1 cellular context compared by ENCODE assay signal in the genomic region with DNA sequence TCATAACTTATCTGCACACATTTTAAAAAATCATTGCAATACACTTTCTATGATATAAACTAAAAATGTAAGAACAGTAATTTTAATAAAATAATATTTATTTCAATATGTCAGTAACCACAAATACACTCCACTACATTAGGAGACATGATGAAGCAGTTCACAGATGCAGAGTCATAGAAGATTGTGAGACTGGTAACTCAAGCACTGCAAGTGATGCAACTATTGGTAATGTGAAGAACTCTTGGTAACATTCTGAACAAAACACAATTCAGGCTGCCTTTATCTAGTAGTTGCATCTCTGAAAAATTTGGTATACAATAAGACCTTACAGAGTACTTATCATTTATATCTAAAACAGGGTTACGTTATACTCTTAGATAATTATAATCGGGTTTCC.
TF ChIP-seq lines count a peak whose summit lies in the region.

No MANE protein-coding gene starts in this region.

TF ChIP-seq in K562, 482 proteins besides CTCF, POLR2A, EP300 and RAD21 (continued from another document):
- TF ChIP-seq, protein P1, sequence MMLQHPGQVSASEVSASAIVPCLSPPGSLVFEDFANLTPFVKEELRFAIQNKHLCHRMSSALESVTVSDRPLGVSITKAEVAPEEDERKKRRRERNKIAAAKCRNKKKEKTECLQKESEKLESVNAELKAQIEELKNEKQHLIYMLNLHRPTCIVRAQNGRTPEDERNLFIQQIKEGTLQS (IDR thresholded peaks at IDR 0.05): peak; percentile 79
- TF ChIP-seq, protein P1 (CRISPR knock-in tag; conservative IDR thresholded peaks at IDR 0.05): no peak
- no peak for TF ChIP-seq SMARCA5 (IDR thresholded peaks at IDR 0.05)
- TF ChIP-seq CEBPG (CRISPR knock-in tag; IDR thresholded peaks at IDR 0.05): no peak
- peak; percentile 71 to 90 for TF ChIP-seq CEBPG (tag; conservative IDR thresholded peaks at IDR 0.05 in 1 of 2, IDR thresholded peaks at IDR 0.05 in 1 of 2)
- TF ChIP-seq EGR1 (conservative IDR thresholded peaks at IDR 0.05): no peak
- peak; percentile 33; the same call in 1 of the 2 replicates for TF ChIP-seq SOX6 (IDR thresholded peaks at IDR 0.05)
- 0 out of 2 replicates have a peak, but pooled peaks have one; percentile 15 for TF ChIP-seq GABPA (tag; conservative IDR thresholded peaks at IDR 0.05; ENCODE audit: low read depth)
- TF ChIP-seq ATF7 (IDR thresholded peaks at IDR 0.05): peak; percentile 28; the same call in 1 of the 2 replicates
- no peak for TF ChIP-seq CREM (IDR thresholded peaks at IDR 0.05; ENCODE audit: low read depth)
- TF ChIP-seq FOXJ2 (tag; IDR thresholded peaks at IDR 0.05): 0 out of 2 replicates have a peak, but pooled peaks have one; percentile 38
- no peak for TF ChIP-seq TBL1XR1 (IDR thresholded peaks at IDR 0.05; ENCODE audit: low read length in 2 of 2)
- TF ChIP-seq, protein P2, sequence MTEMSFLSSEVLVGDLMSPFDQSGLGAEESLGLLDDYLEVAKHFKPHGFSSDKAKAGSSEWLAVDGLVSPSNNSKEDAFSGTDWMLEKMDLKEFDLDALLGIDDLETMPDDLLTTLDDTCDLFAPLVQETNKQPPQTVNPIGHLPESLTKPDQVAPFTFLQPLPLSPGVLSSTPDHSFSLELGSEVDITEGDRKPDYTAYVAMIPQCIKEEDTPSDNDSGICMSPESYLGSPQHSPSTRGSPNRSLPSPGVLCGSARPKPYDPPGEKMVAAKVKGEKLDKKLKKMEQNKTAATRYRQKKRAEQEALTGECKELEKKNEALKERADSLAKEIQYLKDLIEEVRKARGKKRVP (CRISPR knock-in tag; IDR thresholded peaks at IDR 0.05): peak; percentile 95
- TF ChIP-seq BACH1 (tag; IDR thresholded peaks at IDR 0.05): peak; percentile 79; the same call in 1 of the 2 replicates
- TF ChIP-seq, protein P3, sequence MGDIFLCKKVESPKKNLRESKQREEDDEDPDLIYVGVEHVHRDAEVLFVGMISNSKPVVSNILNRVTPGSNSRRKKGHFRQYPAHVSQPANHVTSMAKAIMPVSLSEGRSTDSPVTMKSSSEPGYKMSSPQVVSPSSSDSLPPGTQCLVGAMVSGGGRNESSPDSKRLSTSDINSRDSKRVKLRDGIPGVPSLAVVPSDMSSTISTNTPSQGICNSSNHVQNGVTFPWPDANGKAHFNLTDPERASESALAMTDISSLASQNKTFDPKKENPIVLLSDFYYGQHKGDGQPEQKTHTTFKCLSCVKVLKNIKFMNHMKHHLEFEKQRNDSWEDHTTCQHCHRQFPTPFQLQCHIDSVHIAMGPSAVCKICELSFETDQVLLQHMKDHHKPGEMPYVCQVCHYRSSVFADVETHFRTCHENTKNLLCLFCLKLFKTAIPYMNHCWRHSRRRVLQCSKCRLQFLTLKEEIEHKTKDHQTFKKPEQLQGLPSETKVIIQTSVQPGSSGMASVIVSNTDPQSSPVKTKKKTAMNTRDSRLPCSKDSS (IDR thresholded peaks at IDR 0.05; ENCODE audit: low read depth, partially characterized antibody): no peak
- no peak for TF ChIP-seq ZNF224 (CRISPR knock-in tag; IDR thresholded peaks at IDR 0.05)
- peak; percentile 42; the same call in 1 of the 2 replicates for TF ChIP-seq ZNF644 (tag; IDR thresholded peaks at IDR 0.05; ENCODE audit: low read depth)
- TF ChIP-seq, protein P4, sequence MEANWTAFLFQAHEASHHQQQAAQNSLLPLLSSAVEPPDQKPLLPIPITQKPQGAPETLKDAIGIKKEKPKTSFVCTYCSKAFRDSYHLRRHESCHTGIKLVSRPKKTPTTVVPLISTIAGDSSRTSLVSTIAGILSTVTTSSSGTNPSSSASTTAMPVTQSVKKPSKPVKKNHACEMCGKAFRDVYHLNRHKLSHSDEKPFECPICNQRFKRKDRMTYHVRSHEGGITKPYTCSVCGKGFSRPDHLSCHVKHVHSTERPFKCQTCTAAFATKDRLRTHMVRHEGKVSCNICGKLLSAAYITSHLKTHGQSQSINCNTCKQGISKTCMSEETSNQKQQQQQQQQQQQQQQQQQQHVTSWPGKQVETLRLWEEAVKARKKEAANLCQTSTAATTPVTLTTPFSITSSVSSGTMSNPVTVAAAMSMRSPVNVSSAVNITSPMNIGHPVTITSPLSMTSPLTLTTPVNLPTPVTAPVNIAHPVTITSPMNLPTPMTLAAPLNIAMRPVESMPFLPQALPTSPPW (CRISPR knock-in tag; IDR thresholded peaks at IDR 0.05): no peak
- TF ChIP-seq C11orf30 (IDR thresholded peaks at IDR 0.05; ENCODE audit: low read depth): peak; percentile 39; the same call in 1 of the 2 replicates
- TF ChIP-seq MECOM (CRISPR knock-in tag; IDR thresholded peaks at IDR 0.05): no peak
- no peak for TF ChIP-seq RFX7 (CRISPR knock-in tag; IDR thresholded peaks at IDR 0.05)
- TF ChIP-seq ZNF766 (CRISPR knock-in tag; conservative IDR thresholded peaks at IDR 0.05): peak; percentile 70; the same call in 1 of the 2 replicates
- peak; percentile 11; the same call in 1 of the 2 replicates for TF ChIP-seq CEBPB (tag; IDR thresholded peaks at IDR 0.05)
- no peak for TF ChIP-seq RBM25 (IDR thresholded peaks at IDR 0.05; ENCODE audit: low read depth, low read length, severe bottlenecking)
- TF ChIP-seq ZNF41 (CRISPR knock-in tag; conservative IDR thresholded peaks at IDR 0.05): no peak
- TF ChIP-seq NFRKB (IDR thresholded peaks at IDR 0.05; ENCODE audit: low read depth): no peak
- TF ChIP-seq TRIM24 (IDR thresholded peaks at IDR 0.05): peak in 1 of 2 experiments; percentile 82; a peak in 2 of 4 replicates
- TF ChIP-seq JUND (IDR thresholded peaks at IDR 0.05; ENCODE audit: borderline replicate concordance, low read depth, low read length): peak; percentile 25; the same call in 1 of the 2 replicates
- no peak for TF ChIP-seq JUND (tag; IDR thresholded peaks at IDR 0.05; ENCODE audit: borderline replicate concordance, low read depth, low read length)
- TF ChIP-seq ZBED1 (IDR thresholded peaks at IDR 0.05): no peak
- TF ChIP-seq ZNF184 (CRISPR knock-in tag; IDR thresholded peaks at IDR 0.05): no peak
- peak; percentile 30; the same call in 1 of the 2 replicates for TF ChIP-seq POLR2H (tag; IDR thresholded peaks at IDR 0.05; ENCODE audit: low read depth)
- TF ChIP-seq, protein P5, sequence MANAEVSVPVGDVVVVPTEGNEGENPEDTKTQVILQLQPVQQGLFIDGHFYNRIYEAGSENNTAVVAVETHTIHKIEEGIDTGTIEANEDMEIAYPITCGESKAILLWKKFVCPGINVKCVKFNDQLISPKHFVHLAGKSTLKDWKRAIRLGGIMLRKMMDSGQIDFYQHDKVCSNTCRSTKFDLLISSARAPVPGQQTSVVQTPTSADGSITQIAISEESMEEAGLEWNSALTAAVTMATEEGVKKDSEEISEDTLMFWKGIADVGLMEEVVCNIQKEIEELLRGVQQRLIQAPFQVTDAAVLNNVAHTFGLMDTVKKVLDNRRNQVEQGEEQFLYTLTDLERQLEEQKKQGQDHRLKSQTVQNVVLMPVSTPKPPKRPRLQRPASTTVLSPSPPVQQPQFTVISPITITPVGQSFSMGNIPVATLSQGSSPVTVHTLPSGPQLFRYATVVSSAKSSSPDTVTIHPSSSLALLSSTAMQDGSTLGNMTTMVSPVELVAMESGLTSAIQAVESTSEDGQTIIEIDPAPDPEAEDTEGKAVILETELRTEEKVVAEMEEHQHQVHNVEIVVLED (CRISPR knock-in tag; IDR thresholded peaks at IDR 0.05): no peak
TF ChIP-seq in K562: peak in this region for 19.
